Comparison of ENCODE assay signal across 1 cellular context in genomic region chr21:35652872-35653271, GRCh38.
TF ChIP-seq lines count a peak whose summit lies in the region.

No MANE protein-coding gene starts in this region.

TF ChIP-seq in K562, 482 proteins besides CTCF, POLR2A, EP300 and RAD21 (continued from another document):
- TF ChIP-seq, protein P1, sequence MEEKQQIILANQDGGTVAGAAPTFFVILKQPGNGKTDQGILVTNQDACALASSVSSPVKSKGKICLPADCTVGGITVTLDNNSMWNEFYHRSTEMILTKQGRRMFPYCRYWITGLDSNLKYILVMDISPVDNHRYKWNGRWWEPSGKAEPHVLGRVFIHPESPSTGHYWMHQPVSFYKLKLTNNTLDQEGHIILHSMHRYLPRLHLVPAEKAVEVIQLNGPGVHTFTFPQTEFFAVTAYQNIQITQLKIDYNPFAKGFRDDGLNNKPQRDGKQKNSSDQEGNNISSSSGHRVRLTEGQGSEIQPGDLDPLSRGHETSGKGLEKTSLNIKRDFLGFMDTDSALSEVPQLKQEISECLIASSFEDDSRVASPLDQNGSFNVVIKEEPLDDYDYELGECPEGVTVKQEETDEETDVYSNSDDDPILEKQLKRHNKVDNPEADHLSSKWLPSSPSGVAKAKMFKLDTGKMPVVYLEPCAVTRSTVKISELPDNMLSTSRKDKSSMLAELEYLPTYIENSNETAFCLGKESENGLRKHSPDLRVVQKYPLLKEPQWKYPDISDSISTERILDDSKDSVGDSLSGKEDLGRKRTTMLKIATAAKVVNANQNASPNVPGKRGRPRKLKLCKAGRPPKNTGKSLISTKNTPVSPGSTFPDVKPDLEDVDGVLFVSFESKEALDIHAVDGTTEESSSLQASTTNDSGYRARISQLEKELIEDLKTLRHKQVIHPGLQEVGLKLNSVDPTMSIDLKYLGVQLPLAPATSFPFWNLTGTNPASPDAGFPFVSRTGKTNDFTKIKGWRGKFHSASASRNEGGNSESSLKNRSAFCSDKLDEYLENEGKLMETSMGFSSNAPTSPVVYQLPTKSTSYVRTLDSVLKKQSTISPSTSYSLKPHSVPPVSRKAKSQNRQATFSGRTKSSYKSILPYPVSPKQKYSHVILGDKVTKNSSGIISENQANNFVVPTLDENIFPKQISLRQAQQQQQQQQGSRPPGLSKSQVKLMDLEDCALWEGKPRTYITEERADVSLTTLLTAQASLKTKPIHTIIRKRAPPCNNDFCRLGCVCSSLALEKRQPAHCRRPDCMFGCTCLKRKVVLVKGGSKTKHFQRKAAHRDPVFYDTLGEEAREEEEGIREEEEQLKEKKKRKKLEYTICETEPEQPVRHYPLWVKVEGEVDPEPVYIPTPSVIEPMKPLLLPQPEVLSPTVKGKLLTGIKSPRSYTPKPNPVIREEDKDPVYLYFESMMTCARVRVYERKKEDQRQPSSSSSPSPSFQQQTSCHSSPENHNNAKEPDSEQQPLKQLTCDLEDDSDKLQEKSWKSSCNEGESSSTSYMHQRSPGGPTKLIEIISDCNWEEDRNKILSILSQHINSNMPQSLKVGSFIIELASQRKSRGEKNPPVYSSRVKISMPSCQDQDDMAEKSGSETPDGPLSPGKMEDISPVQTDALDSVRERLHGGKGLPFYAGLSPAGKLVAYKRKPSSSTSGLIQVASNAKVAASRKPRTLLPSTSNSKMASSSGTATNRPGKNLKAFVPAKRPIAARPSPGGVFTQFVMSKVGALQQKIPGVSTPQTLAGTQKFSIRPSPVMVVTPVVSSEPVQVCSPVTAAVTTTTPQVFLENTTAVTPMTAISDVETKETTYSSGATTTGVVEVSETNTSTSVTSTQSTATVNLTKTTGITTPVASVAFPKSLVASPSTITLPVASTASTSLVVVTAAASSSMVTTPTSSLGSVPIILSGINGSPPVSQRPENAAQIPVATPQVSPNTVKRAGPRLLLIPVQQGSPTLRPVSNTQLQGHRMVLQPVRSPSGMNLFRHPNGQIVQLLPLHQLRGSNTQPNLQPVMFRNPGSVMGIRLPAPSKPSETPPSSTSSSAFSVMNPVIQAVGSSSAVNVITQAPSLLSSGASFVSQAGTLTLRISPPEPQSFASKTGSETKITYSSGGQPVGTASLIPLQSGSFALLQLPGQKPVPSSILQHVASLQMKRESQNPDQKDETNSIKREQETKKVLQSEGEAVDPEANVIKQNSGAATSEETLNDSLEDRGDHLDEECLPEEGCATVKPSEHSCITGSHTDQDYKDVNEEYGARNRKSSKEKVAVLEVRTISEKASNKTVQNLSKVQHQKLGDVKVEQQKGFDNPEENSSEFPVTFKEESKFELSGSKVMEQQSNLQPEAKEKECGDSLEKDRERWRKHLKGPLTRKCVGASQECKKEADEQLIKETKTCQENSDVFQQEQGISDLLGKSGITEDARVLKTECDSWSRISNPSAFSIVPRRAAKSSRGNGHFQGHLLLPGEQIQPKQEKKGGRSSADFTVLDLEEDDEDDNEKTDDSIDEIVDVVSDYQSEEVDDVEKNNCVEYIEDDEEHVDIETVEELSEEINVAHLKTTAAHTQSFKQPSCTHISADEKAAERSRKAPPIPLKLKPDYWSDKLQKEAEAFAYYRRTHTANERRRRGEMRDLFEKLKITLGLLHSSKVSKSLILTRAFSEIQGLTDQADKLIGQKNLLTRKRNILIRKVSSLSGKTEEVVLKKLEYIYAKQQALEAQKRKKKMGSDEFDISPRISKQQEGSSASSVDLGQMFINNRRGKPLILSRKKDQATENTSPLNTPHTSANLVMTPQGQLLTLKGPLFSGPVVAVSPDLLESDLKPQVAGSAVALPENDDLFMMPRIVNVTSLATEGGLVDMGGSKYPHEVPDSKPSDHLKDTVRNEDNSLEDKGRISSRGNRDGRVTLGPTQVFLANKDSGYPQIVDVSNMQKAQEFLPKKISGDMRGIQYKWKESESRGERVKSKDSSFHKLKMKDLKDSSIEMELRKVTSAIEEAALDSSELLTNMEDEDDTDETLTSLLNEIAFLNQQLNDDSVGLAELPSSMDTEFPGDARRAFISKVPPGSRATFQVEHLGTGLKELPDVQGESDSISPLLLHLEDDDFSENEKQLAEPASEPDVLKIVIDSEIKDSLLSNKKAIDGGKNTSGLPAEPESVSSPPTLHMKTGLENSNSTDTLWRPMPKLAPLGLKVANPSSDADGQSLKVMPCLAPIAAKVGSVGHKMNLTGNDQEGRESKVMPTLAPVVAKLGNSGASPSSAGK (IDR thresholded peaks at IDR 0.05) = 0 out of 2 replicates have a peak, but pooled peaks have one; percentile 22
- TF ChIP-seq CCAR2 (IDR thresholded peaks at IDR 0.05; ENCODE audit: low read depth, low read length) = no peak
- no peak for TF ChIP-seq ZSCAN32 (CRISPR knock-in tag; IDR thresholded peaks at IDR 0.05)
- no peak for TF ChIP-seq WHSC1 (IDR thresholded peaks at IDR 0.05; ENCODE audit: low read length)
- TF ChIP-seq, protein P2, sequence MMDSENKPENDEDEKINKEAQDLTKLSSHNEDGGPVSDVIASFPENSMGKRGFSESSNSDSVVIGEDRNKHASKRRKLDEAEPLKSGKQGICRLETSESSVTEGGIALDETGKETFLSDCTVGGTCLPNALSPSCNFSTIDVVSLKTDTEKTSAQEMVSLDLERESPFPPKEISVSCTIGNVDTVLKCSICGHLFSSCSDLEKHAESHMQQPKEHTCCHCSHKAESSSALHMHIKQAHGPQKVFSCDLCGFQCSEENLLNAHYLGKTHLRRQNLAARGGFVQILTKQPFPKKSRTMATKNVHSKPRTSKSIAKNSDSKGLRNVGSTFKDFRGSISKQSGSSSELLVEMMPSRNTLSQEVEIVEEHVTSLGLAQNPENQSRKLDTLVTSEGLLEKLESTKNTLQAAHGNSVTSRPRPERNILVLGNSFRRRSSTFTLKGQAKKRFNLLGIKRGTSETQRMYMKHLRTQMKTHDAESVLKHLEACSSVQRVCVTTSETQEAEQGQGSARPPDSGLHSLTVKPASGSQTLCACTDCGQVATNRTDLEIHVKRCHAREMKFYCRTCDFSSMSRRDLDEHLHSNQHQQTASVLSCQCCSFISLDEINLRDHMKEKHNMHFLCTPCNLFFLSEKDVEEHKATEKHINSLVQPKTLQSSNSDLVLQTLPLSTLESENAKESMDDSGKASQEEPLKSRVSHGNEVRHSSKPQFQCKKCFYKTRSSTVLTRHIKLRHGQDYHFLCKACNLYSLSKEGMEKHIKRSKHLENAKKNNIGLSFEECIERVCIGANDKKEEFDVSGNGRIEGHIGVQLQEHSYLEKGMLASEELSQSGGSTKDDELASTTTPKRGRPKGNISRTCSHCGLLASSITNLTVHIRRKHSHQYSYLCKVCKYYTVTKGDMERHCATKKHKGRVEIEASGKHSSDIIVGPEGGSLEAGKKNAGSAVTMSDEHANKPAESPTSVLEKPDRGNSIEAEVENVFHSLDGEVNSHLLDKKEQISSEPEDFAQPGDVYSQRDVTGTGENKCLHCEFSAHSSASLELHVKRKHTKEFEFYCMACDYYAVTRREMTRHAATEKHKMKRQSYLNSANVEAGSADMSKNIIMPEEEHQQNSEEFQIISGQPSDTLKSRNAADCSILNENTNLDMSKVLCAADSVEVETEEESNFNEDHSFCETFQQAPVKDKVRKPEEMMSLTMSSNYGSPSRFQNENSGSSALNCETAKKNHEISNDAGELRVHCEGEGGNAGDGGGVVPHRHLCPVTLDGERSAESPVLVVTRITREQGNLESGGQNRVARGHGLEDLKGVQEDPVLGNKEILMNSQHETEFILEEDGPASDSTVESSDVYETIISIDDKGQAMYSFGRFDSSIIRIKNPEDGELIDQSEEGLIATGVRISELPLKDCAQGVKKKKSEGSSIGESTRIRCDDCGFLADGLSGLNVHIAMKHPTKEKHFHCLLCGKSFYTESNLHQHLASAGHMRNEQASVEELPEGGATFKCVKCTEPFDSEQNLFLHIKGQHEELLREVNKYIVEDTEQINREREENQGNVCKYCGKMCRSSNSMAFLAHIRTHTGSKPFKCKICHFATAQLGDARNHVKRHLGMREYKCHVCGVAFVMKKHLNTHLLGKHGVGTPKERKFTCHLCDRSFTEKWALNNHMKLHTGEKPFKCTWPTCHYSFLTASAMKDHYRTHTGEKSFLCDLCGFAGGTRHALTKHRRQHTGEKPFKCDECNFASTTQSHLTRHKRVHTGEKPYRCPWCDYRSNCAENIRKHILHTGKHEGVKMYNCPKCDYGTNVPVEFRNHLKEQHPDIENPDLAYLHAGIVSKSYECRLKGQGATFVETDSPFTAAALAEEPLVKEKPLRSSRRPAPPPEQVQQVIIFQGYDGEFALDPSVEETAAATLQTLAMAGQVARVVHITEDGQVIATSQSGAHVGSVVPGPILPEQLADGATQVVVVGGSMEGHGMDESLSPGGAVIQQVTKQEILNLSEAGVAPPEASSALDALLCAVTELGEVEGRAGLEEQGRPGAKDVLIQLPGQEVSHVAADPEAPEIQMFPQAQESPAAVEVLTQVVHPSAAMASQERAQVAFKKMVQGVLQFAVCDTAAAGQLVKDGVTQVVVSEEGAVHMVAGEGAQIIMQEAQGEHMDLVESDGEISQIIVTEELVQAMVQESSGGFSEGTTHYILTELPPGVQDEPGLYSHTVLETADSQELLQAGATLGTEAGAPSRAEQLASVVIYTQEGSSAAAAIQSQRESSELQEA (IDR thresholded peaks at IDR 0.05; ENCODE audit: low read depth) = no peak
